Comparison of ENCODE assay signal across 18 cellular contexts in genomic region chr11:36763187-36763586, GRCh38.
DNase-seq lines count a peak whose midpoint lies in the region; ATAC-seq, FAIRE-seq and TF ChIP-seq lines count a peak whose summit lies in the region.
"Had no signal": no experiment of that assay in that cellular context is flagged by ENCODE, and none has a peak within 500 bp of the region (broad histone marks: within the 10 kb centered on the region; RNA-seq: fewer than 3 reads in every experiment).

No MANE protein-coding gene starts in this region.

- no peaks in the 10 kb centered on the region for H3K27me3 ChIP-seq in GM12878 (replicated peaks in 1 of 2; ENCODE audit: control insufficient read depth in 2 of 2, insufficient read depth in 2 of 2, low read length in 1 of 2)
- H3K27me3 ChIP-seq in HepG2 (ENCODE audit: control insufficient read depth in 1 of 2, insufficient read depth in 2 of 2, low read length in 2 of 2): no peaks in the 10 kb centered on the region
- H3K27me3 ChIP-seq: gastrocnemius medialis, neutrophil, SJCRH30 had no signal

- SMC1A ChIA-PET in GM12878 (lab: Charles Lee; ENCODE audit: uncharacterized antibody, unreplicated experiment): no interaction called here

- POLR2A ChIA-PET in GM12878 (lab: Charles Lee) (no interaction called here), HepG2 (lab: Yijun Ruan, JAX) (no interaction called here)

- BruUV-seq in GM12878 (replicated peaks; lab: Mats Ljungman, UMichigan): no TSS peak
- BruUV-seq in HepG2 (replicated peaks; lab: Mats Ljungman, UMichigan): no TSS peak
- no TSS peak for BruUV-seq in Calu3 (replicated peaks; lab: Mats Ljungman, UMichigan)

- intact Hi-C loops in GM12878 (cut with micrococcal nuclease; ENCODE audit: unreplicated experiment) (no loop called here), HepG2 (cut with micrococcal nuclease; ENCODE audit: unreplicated experiment) (no loop called here), Calu3 (cut with micrococcal nuclease; ENCODE audit: unreplicated experiment) (no loop called here)

- no peak overlapping the region for H3K9ac ChIP-seq in GM12878 (ENCODE audit: control insufficient read depth, insufficient read depth, low read length)
- no peak overlapping the region for H3K9ac ChIP-seq in HepG2 (ENCODE audit: insufficient read depth, low read depth, low read length)

- H3K79me2 ChIP-seq in GM12878 (ENCODE audit: control insufficient read depth, insufficient read depth, low read length) (no peaks in the 10 kb centered on the region), HepG2 (ENCODE audit: insufficient read depth, low read length) (no peaks in the 10 kb centered on the region)

- H3K4me1 ChIP-seq in GM12878 (ENCODE audit: control insufficient read depth, insufficient read depth, low read length) (no peaks in the 10 kb centered on the region), HepG2 (ENCODE audit: insufficient read depth, low read length) (no peaks in the 10 kb centered on the region)
- H3K4me1 ChIP-seq: gastrocnemius medialis, SJCRH30 had no signal

- H3K27ac ChIP-seq in GM12878 (ENCODE audit: control insufficient read depth, insufficient read depth) (no peak overlapping the region), HepG2 (ENCODE audit: extremely low read length, insufficient read depth, low read length) (no peak overlapping the region)
- H3K27ac ChIP-seq: gastrocnemius medialis, neutrophil, SJCRH30 had no signal

- H3K9me3 ChIP-seq in GM12878 (replicated peaks; ENCODE audit: control insufficient read depth, insufficient read depth, low read length) (no peaks in the 10 kb centered on the region), HepG2 (ENCODE audit: low read length) (no peaks in the 10 kb centered on the region)
- H3K9me3 ChIP-seq: gastrocnemius medialis, neutrophil, SJCRH30 had no signal

- 0% methylated on average over 1 of the region's 1 CpG for WGBS in GM12878 (ENCODE audit: insufficient coverage, insufficient replicate concordance, low lambda C conversion rate, missing lambda C conversion rate)
- 2% methylated on average over 1 of the region's 1 CpG for WGBS in HepG2 (ENCODE audit: low lambda C conversion rate)

- H3K36me3 ChIP-seq in GM12878 (ENCODE audit: control insufficient read depth in 2 of 2, insufficient read depth in 2 of 2, low read length in 1 of 2) (no peaks in the 10 kb centered on the region), HepG2 (replicated peaks in 1 of 2; ENCODE audit: control insufficient read depth in 1 of 2, insufficient read depth in 2 of 2, low read length in 2 of 2) (no peaks in the 10 kb centered on the region)
- H3K36me3 ChIP-seq: gastrocnemius medialis, neutrophil, SJCRH30 had no signal

- DNase-seq in GM12878 (ENCODE audit: low read depth, low spot score) (no peak), HFFc6 (no peak), HepG2 (ENCODE audit: low spot score) (no peak), Calu3 (no peak)
- DNase-seq: activated CD8-positive, alpha-beta memory T cell treated with anti-CD3 and anti-CD28 coated beads, Interleukin-2, amount 50 U/mL, for 4 hours; activated naive CD8-positive, alpha-beta T cell treated with anti-CD3 and anti-CD28 coated beads for 36 hours; gastrocnemius medialis; NCI-H2029; NK-92 treated with Interleukin-12 subunit alpha and Interleukin-12 subunit beta, amount 100 ng/mL, for 24 hours; SJCRH30; stimulated activated naive B cell treated with anti-CD40 and anti-IgM and Interleukin-4, amounts not matched to agents 10 μg/mL and 1 μg/mL and 100 μg/mL, for 72 hours had no signal

- H2AFZ ChIP-seq in GM12878 (ENCODE audit: control insufficient read depth, low read depth, low read length): peak overlapping the region; percentile 28
- H2AFZ ChIP-seq in HepG2 (ENCODE audit: low read length): no peak overlapping the region

- H3K36me3 Mint-ChIP-seq in HFFc6 (ENCODE audit: low read depth): no peaks in the 10 kb centered on the region
- no peaks in the 10 kb centered on the region for H3K36me3 Mint-ChIP-seq in Calu3 (ENCODE audit: insufficient read depth, unreplicated experiment)
- H3K36me3 Mint-ChIP-seq: activated naive CD8-positive, alpha-beta T cell treated with anti-CD3 and anti-CD28 coated beads for 36 hours; stimulated activated naive B cell treated with anti-CD40 and anti-IgM and Interleukin-4, amounts not matched to agents 10 μg/mL and 1 μg/mL and 100 μg/mL, for 72 hours had no signal

- TF ChIP-seq RAD21 in GM12878 (IDR thresholded peaks at IDR 0.05; ENCODE audit: insufficient read depth, low read depth, low read length) (no peak), HepG2 (CRISPR knock-in tag; IDR thresholded peaks at IDR 0.05) (no peak)

- in situ Hi-C loops in GM12878 (cut with MboI) (no loop called here), HepG2 (cut with HindIII; ENCODE audit: extremely low pct_ligation_motif_present, low pct_unique_long_range_greater_than_20kb) (no loop called here)

- H3K4me3 ChIP-seq in GM12878 (no peak overlapping the region), HepG2 (replicated peaks in 1 of 3; ENCODE audit: insufficient read depth in 1 of 3, low read depth in 2 of 3, low read length in 3 of 3) (no peak overlapping the region)
- H3K4me3 ChIP-seq: gastrocnemius medialis, SJCRH30 had no signal

- H3K9me3 Mint-ChIP-seq in HFFc6 (no peaks in the 10 kb centered on the region), Calu3 (ENCODE audit: low read depth, unreplicated experiment) (peaks cover 4% of the 10 kb centered on the region)
- H3K9me3 Mint-ChIP-seq: activated naive CD8-positive, alpha-beta T cell treated with anti-CD3 and anti-CD28 coated beads for 36 hours had no signal

- ATAC-seq in GM18508 (IDR thresholded peaks at IDR 0.05; ENCODE audit: insufficient read depth, unreplicated experiment) (peak; percentile 66), GM21367 (IDR thresholded peaks at IDR 0.05; ENCODE audit: unreplicated experiment) (peak; percentile 52), HG03342 (IDR thresholded peaks at IDR 0.05; ENCODE audit: unreplicated experiment) (peak; percentile 92), GM12878 (peak; percentile 52), HG03571 (IDR thresholded peaks at IDR 0.05; ENCODE audit: unreplicated experiment) (no peak), HepG2 (no peak)
- ATAC-seq: gastrocnemius medialis; stimulated activated naive B cell treated with anti-CD40 and anti-IgM and Interleukin-4, amounts not matched to agents 10 μg/mL and 1 μg/mL and 100 μg/mL, for 72 hours had no signal

- H3K27me3 Mint-ChIP-seq in HFFc6 (ENCODE audit: insufficient read depth): peaks cover 2% of the 10 kb centered on the region; the same call in 1 of the 2 replicates
- H3K27me3 Mint-ChIP-seq in Calu3 (ENCODE audit: unreplicated experiment): no peaks in the 10 kb centered on the region

- RAD21 ChIA-PET in GM12878 (lab: Charles Lee; ENCODE audit: unreplicated experiment): no interaction called here

- H3K27ac Mint-ChIP-seq in HFFc6 (no peak overlapping the region), Calu3 (ENCODE audit: unreplicated experiment) (no peak overlapping the region)
- H3K27ac Mint-ChIP-seq: activated naive CD8-positive, alpha-beta T cell treated with anti-CD3 and anti-CD28 coated beads for 36 hours; stimulated activated naive B cell treated with anti-CD40 and anti-IgM and Interleukin-4, amounts not matched to agents 10 μg/mL and 1 μg/mL and 100 μg/mL, for 72 hours had no signal

- peak overlapping the region; percentile 17; the same call in 1 of the 2 replicates for H3K4me2 ChIP-seq in GM12878 (ENCODE audit: control insufficient read depth, insufficient read depth)
- H3K4me2 ChIP-seq in HepG2 (ENCODE audit: low read depth, low read length): no peak overlapping the region

- no peak overlapping the region for H3K4me3 Mint-ChIP-seq in HFFc6
- no peak overlapping the region for H3K4me3 Mint-ChIP-seq in Calu3 (ENCODE audit: low read depth, unreplicated experiment)
- H3K4me3 Mint-ChIP-seq: activated naive CD8-positive, alpha-beta T cell treated with anti-CD3 and anti-CD28 coated beads for 36 hours; stimulated activated naive B cell treated with anti-CD40 and anti-IgM and Interleukin-4, amounts not matched to agents 10 μg/mL and 1 μg/mL and 100 μg/mL, for 72 hours had no signal

- no peak for TF ChIP-seq EP300 in GM12878 (IDR thresholded peaks at IDR 0.05; ENCODE audit: borderline replicate concordance in 1 of 2, control insufficient read depth in 1 of 2, low read depth in 2 of 2, low read length in 2 of 2)
- TF ChIP-seq EP300 in HepG2 (IDR thresholded peaks at IDR 0.05; ENCODE audit: low read depth in 2 of 2, low read length in 2 of 2): no peak
- TF ChIP-seq EP300 in HepG2 (CRISPR knock-in tag; IDR thresholded peaks at IDR 0.05; ENCODE audit: borderline replicate concordance): no peak

- TF ChIP-seq POLR2A in GM12878 (IDR thresholded peaks at IDR 0.05; ENCODE audit: low read depth, low read length) (no peak), HepG2 (IDR thresholded peaks at IDR 0.05; ENCODE audit: insufficient read depth in 1 of 2, low read depth in 2 of 2, low read length in 2 of 2) (no peak)

- H3K4me1 Mint-ChIP-seq in HFFc6 (ENCODE audit: low read depth): no peaks in the 10 kb centered on the region
- H3K4me1 Mint-ChIP-seq in Calu3 (ENCODE audit: low read depth, unreplicated experiment): no peaks in the 10 kb centered on the region
- H3K4me1 Mint-ChIP-seq: stimulated activated naive B cell treated with anti-CD40 and anti-IgM and Interleukin-4, amounts not matched to agents 10 μg/mL and 1 μg/mL and 100 μg/mL, for 72 hours had no signal

- H4K20me1 ChIP-seq in GM12878 (ENCODE audit: control insufficient read depth, insufficient read depth) (no peaks in the 10 kb centered on the region), HepG2 (ENCODE audit: insufficient read depth, low read length) (no peaks in the 10 kb centered on the region)

- CTCF ChIA-PET in GM12878 (lab: Yijun Ruan, JAX) (interaction anchor here (0.5 to 2.0 kb wide), 2 partner anchors 16 to 1639 kb away, joined by 4 to 15 read pairs; no protein-coding TSS in a partner anchor), HepG2 (lab: Yijun Ruan, JAX; ENCODE audit: low intra/inter-chr PET ratio, low total read pairs) (no interaction called here), Calu3 (lab: Charles Lee) (interaction anchor here (1.0 kb wide), 1 partner anchor 16 kb away, joined by 4 read pairs; no protein-coding TSS in a partner anchor)

- FAIRE-seq in GM12878 (lab: Jason Lieb, UNC): no peak
- FAIRE-seq in HepG2 (lab: Jason Lieb, UNC): no peak
- FAIRE-seq: endometrium, urothelium cell line had no signal

- TF ChIP-seq CTCF in GM12878 (IDR thresholded peaks at IDR 0.05 in 2 of 3, conservative IDR thresholded peaks at IDR 0.05 in 1 of 3; ENCODE audit: control insufficient read depth in 2 of 3, extremely low read depth in 1 of 3, insufficient read depth in 1 of 3, low read depth in 3 of 3, low read length in 3 of 3) (no peak), HFFc6 (IDR thresholded peaks at IDR 0.05) (no peak), HepG2 (CRISPR knock-in tag; IDR thresholded peaks at IDR 0.05) (no peak), Calu3 (IDR thresholded peaks at IDR 0.05; ENCODE audit: unreplicated experiment) (no peak)

TF ChIP-seq in HepG2, 621 proteins besides CTCF, POLR2A, EP300 and RAD21 (continues in another document):
- no peak for TF ChIP-seq SOX6 (IDR thresholded peaks at IDR 0.05)
- TF ChIP-seq SOX6 (CRISPR knock-in tag; IDR thresholded peaks at IDR 0.05): no peak
- TF ChIP-seq RAD51 (IDR thresholded peaks at IDR 0.05; ENCODE audit: borderline replicate concordance): no peak
- no peak for TF ChIP-seq ZNF850 (CRISPR knock-in tag; conservative IDR thresholded peaks at IDR 0.05)
- no peak for TF ChIP-seq ZNF333 (CRISPR knock-in tag; IDR thresholded peaks at IDR 0.05; ENCODE audit: borderline replicate concordance)

Comparison
In these comparisons a context has a peak if more than half of its experiments do, and no peak if none do; other contexts are left out.
1. ATAC-seq: peak in GM18508 (single experiment), GM21367 (single experiment), HG03342 (single experiment) and GM12878 (single experiment); none in HG03571 (single experiment) and HepG2 (single experiment).